ENCODE assay signal across 8 cellular contexts in genomic region chr4:102345795-102346100, GRCh38. TPM values are rescaled to one million over a fixed set of nuclear protein-coding genes. Genes with fewer than 3 reads are reported as not detected.
DNase-seq lines count a peak whose midpoint lies in the region; ATAC-seq, FAIRE-seq and TF ChIP-seq lines count a peak whose summit lies in the region.

No MANE protein-coding gene starts in this region.

- no peak for TF ChIP-seq CTCF in GM12864 (IDR thresholded peaks at IDR 0.05; ENCODE audit: low read depth, low read length, missing control alignments)
- peak; percentile 56 for TF ChIP-seq CTCF in RWPE2 (IDR thresholded peaks at IDR 0.05; ENCODE audit: poor library complexity, severe bottlenecking)
- TF ChIP-seq CTCF in esophagus muscularis mucosa (IDR thresholded peaks at IDR 0.05), result no peak
- no peak for TF ChIP-seq CTCF in pancreas (IDR thresholded peaks at IDR 0.05)
- no peak for TF ChIP-seq CTCF in foreskin keratinocyte (conservative IDR thresholded peaks at IDR 0.05)

- FAIRE-seq in pancreas (lab: Jason Lieb, UNC), result no peak

- WGBS in esophagus muscularis mucosa, result 24% methylated on average over 5 of the region's 5 CpGs
- 10 to 14% methylated on average over 5 of the region's 5 CpGs for WGBS in pancreas, 2 donors

- H3K4me1 ChIP-seq in RWPE2 (ENCODE audit: insufficient read depth, poor library complexity, severe bottlenecking) (no peaks in the 10 kb centered on the region), esophagus muscularis mucosa (peaks cover 7 to 18% (median 12%) of the 10 kb centered on the region in 4 donors), pancreas (peaks cover 0 to 7% (median 0%) of the 10 kb centered on the region in 3 donors), foreskin keratinocyte (no peaks in the 10 kb centered on the region)

- H3K27me3 ChIP-seq in RWPE2 (ENCODE audit: insufficient read depth, poor library complexity, severe bottlenecking), result no peaks in the 10 kb centered on the region
- no peaks in the 10 kb centered on the region for H3K27me3 ChIP-seq in esophagus muscularis mucosa
- H3K27me3 ChIP-seq in pancreas, result no peaks in the 10 kb centered on the region
- no peaks in the 10 kb centered on the region for H3K27me3 ChIP-seq in foreskin keratinocyte

- intact Hi-C loops in esophagus muscularis mucosa (cut with DNase I), result loop anchor here (10.0 kb wide), 2 partner anchors 159 to 749 kb away; partner anchors contain the start of genes BDH2 and NFKB1
- intact Hi-C loops in pancreas (cut with DNase I), result no loop called here

- no peak for TF ChIP-seq POLR2A in esophagus muscularis mucosa (IDR thresholded peaks at IDR 0.05; ENCODE audit: low read depth)

- no peak overlapping the region for H3K27ac ChIP-seq in RWPE2 (ENCODE audit: poor library complexity, severe bottlenecking)
- peak overlapping the region; percentile 23 to 76 (median 70) for H3K27ac ChIP-seq in esophagus muscularis mucosa (replicated peaks in 1 of 4)
- H3K27ac ChIP-seq in pancreas, result peak overlapping the region in 2 of 4 donors; percentile 90 to 93
- no peak overlapping the region for H3K27ac ChIP-seq in foreskin keratinocyte

- no peak for TF ChIP-seq EP300 in esophagus muscularis mucosa (IDR thresholded peaks at IDR 0.05)

- H3K36me3 ChIP-seq in RWPE2 (ENCODE audit: low read depth), result no peaks in the 10 kb centered on the region
- H3K36me3 ChIP-seq in esophagus muscularis mucosa, result no peaks in the 10 kb centered on the region
- H3K36me3 ChIP-seq in pancreas, result no peaks in the 10 kb centered on the region

- DNase-seq in GM12864 (ENCODE audit: low read depth), result no peak
- no peak for DNase-seq in RWPE2 (ENCODE audit: low spot score)
- DNase-seq in esophagus muscularis mucosa (ENCODE audit: extremely low spot score), result no peak
- DNase-seq in pancreas, result no peak
- DNase-seq in islet precursor cell, result no peak
- no peak for DNase-seq in stimulated activated CD4-positive, alpha-beta T cell treated with anti-CD3 and anti-CD28 coated beads, Interleukin-1b, Interleukin-23, amount 100 ng/mL, for 48 hours
- no peak for DNase-seq in foreskin keratinocyte

- no peaks in the 10 kb centered on the region for H3K9me3 ChIP-seq in RWPE2 (ENCODE audit: severe bottlenecking)
- H3K9me3 ChIP-seq in esophagus muscularis mucosa, result no peaks in the 10 kb centered on the region
- no peaks in the 10 kb centered on the region for H3K9me3 ChIP-seq in pancreas

- H3K4me3 ChIP-seq in GM12864 (ENCODE audit: low read depth, low read length), result peak overlapping the region; percentile 88
- peak overlapping the region; percentile 43 for H3K4me3 ChIP-seq in RWPE2 (ENCODE audit: severe bottlenecking)
- H3K4me3 ChIP-seq in esophagus muscularis mucosa, result peak overlapping the region; percentile 68 to 83 (median 70)
- H3K4me3 ChIP-seq in pancreas, result peak overlapping the region in 3 of 4 donors; percentile 46 to 69 (median 54)

- ATAC-seq in RWPE2 (ENCODE audit: low read depth) (no peak), pancreas (no peak), foreskin keratinocyte (no peak), HG02642 (IDR thresholded peaks at IDR 0.05; ENCODE audit: poor library complexity, unreplicated experiment) (no peak)

RNA-seq across cellular contexts. Expression of gene SLC39A8, which starts 0.5 kb away (rescaled TPM):
- total RNA-seq in esophagus muscularis mucosa (1 to 10 TPM; 4.0 to 6.6 (median 6.0) TPM), pancreas (10 to 100 TPM; 31.5 to 46.8 (median 42.2) TPM), foreskin keratinocyte (6.5 and 10.2 TPM in 2 replicates)
- polyA plus RNA-seq in pancreas (10 to 100 TPM in 1 of 2 donors, 1 to 10 TPM in 1; 9.9 to 11.7 TPM), foreskin keratinocyte (2.8 and 5.7 TPM in 2 replicates)

Comparison
In these comparisons a context has a peak if more than half of its experiments do, and no peak if none do; other contexts are left out.
1. H3K27ac ChIP-seq: peak in esophagus muscularis mucosa (4 of 4); none in RWPE2 (single experiment) and foreskin keratinocyte (single experiment).
2. Peak in every context shown above with its lines, with median percentiles within 50 percentile points of each other: H3K4me3 ChIP-seq.